Comparison of ENCODE assay signal across 13 cellular contexts in the genomic region with DNA sequence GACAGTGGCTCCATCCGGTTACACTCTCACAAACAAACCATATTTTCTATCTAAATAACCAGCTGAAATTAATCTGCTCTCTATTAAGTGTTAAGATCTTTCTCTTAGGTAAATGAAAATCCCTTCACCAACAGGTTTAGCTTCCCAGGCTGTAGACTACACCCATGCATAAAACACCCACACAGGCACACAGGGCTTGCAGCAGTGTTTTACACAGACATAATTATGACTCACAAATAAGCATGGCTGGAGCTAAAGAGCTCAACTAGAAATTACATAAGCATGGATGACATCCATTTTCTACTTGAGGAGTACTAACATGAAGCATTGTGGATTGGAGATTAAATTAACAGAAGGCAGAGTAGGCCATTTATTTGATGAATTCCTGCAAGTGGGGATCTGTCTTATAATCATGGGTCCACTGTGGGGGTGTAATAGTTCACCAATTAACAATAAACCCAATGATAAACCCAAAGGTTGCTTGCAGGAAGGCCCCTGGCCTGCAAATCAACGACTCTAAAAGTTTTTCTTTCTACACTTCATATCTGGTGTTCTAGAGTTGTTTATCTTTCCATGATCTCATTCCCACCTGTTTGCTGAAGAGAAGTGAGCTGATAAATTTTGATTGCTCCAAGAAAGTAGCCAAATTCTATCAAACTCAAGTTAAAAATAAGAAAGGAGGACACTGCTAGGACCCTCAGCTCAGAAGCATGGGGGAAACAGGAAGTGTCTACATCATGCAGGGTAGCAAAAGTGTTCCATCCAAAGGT. TPM values are rescaled to one million over a fixed set of nuclear protein-coding genes. Genes with fewer than 3 reads are reported as not detected.
DNase-seq lines count a peak whose midpoint lies in the region; ATAC-seq lines count a peak whose summit lies in the region.
"Had no signal": no experiment of that assay in that cellular context is flagged by ENCODE, and none has a peak within 500 bp of the region (broad histone marks: within the 10 kb centered on the region; RNA-seq: fewer than 3 reads in every experiment).

No MANE protein-coding gene starts in this region.

- peaks cover 22 to 70% (median 48%) of the 10 kb centered on the region in 4 donors for H3K4me1 Mint-ChIP-seq in CD4-positive, CD25-positive, alpha-beta regulatory T cell
- peaks cover 56% of the 10 kb centered on the region for H3K4me1 Mint-ChIP-seq in activated naive CD8-positive, alpha-beta T cell treated with anti-CD3 and anti-CD28 coated beads for 36 hours

- H3K9me3 Mint-ChIP-seq in CD4-positive, CD25-positive, alpha-beta regulatory T cell, result peaks cover 0 to 4% (median 0%) of the 10 kb centered on the region in 7 donors
- peaks cover 5% of the 10 kb centered on the region for H3K9me3 Mint-ChIP-seq in activated naive CD8-positive, alpha-beta T cell treated with anti-CD3 and anti-CD28 coated beads for 36 hours
- H3K9me3 Mint-ChIP-seq: HFFc6 had no signal

- peak in 1 of 2 donors; percentile 32 for ATAC-seq in CD4-positive, CD25-positive, alpha-beta regulatory T cell (ENCODE audit: low read depth in 2 of 2)
- ATAC-seq in left colon, result peak; percentile 73

- H3K4me3 ChIP-seq in CD4-positive, CD25-positive, alpha-beta regulatory T cell (ENCODE audit: low read depth, low read length), result peak overlapping the region; percentile 66
- H3K4me3 ChIP-seq: adrenal gland had no signal

- H3K27ac Mint-ChIP-seq in CD4-positive, CD25-positive, alpha-beta regulatory T cell, result peak overlapping the region; percentile 95 to 100 (median 97)
- peak overlapping the region; percentile 77 for H3K27ac Mint-ChIP-seq in activated naive CD8-positive, alpha-beta T cell treated with anti-CD3 and anti-CD28 coated beads for 36 hours
- H3K27ac Mint-ChIP-seq: HFFc6 had no signal

- H3K27me3 ChIP-seq in CD4-positive, CD25-positive, alpha-beta regulatory T cell (ENCODE audit: control insufficient read depth, insufficient read depth, low read length), result no peaks in the 10 kb centered on the region
- H3K27me3 ChIP-seq: adrenal gland had no signal

- peaks cover 4% of the 10 kb centered on the region for H3K27me3 Mint-ChIP-seq in CD4-positive, CD25-positive, alpha-beta regulatory T cell
- no peaks in the 10 kb centered on the region for H3K27me3 Mint-ChIP-seq in activated naive CD8-positive, alpha-beta T cell treated with anti-CD3 and anti-CD28 coated beads for 36 hours

- intact Hi-C loops in left colon (cut with DNase I, micrococcal nuclease), result no loop called here

- H3K27ac ChIP-seq in CD4-positive, CD25-positive, alpha-beta regulatory T cell (ENCODE audit: insufficient read depth, low read length, poor library complexity, severe bottlenecking), result peak overlapping the region; percentile 73
- H3K27ac ChIP-seq: adrenal gland, RWPE1 had no signal

- H3K36me3 ChIP-seq in CD4-positive, CD25-positive, alpha-beta regulatory T cell (ENCODE audit: control insufficient read depth, insufficient read depth, low read length), result no peaks in the 10 kb centered on the region
- H3K36me3 ChIP-seq: adrenal gland had no signal

- peak overlapping the region; percentile 25 to 92 (median 61) for H3K4me3 Mint-ChIP-seq in CD4-positive, CD25-positive, alpha-beta regulatory T cell
- no peak overlapping the region for H3K4me3 Mint-ChIP-seq in activated naive CD8-positive, alpha-beta T cell treated with anti-CD3 and anti-CD28 coated beads for 36 hours
- H3K4me3 Mint-ChIP-seq: HFFc6 had no signal

- peak in 1 of 3 donors; percentile 48 for DNase-seq in CD4-positive, CD25-positive, alpha-beta regulatory T cell
- DNase-seq in HCEC 1CT (peak; percentile 54), left colon (no peak), A172 (ENCODE audit: low spot score) (no peak), H4 (ENCODE audit: low spot score) (no peak), RPMI8226 (no peak), NCI-H2227 (lab: John Stamatoyannopoulos, UW; ENCODE audit: unreplicated experiment) (no peak)
- no peak for DNase-seq in activated naive CD8-positive, alpha-beta T cell treated with anti-CD3 and anti-CD28 coated beads for 36 hours
- DNase-seq: adrenal gland, HFFc6, midbrain, NCI-H345 had no signal

- peaks cover 48% of the 10 kb centered on the region for H3K4me1 ChIP-seq in CD4-positive, CD25-positive, alpha-beta regulatory T cell (ENCODE audit: control insufficient read depth, insufficient read depth, low read length, poor library complexity, severe bottlenecking)
- H3K4me1 ChIP-seq: adrenal gland had no signal

- peaks cover 18% of the 10 kb centered on the region for H3K36me3 Mint-ChIP-seq in CD4-positive, CD25-positive, alpha-beta regulatory T cell
- H3K36me3 Mint-ChIP-seq in activated naive CD8-positive, alpha-beta T cell treated with anti-CD3 and anti-CD28 coated beads for 36 hours, result peaks cover 5% of the 10 kb centered on the region

- H3K9me3 ChIP-seq in CD4-positive, CD25-positive, alpha-beta regulatory T cell (ENCODE audit: control insufficient read depth in 2 of 2, low read length in 2 of 2), result no peaks in the 10 kb centered on the region
- H3K9me3 ChIP-seq: adrenal gland had no signal

RNA-seq across cellular contexts. Expression of a gene that starts 33.8 kb away (rescaled TPM):
- 14.0 TPM for total RNA-seq in CD4-positive, CD25-positive, alpha-beta regulatory T cell
- polyA plus RNA-seq in CD4-positive, CD25-positive, alpha-beta regulatory T cell, result 1 to 10 TPM; 5.2 to 8.5 (median 7.1) TPM
- total RNA-seq in activated naive CD8-positive, alpha-beta T cell treated with anti-CD3 and anti-CD28 coated beads for 36 hours, result 10 to 100 TPM; 21.5 to 22.8 TPM
- total RNA-seq in left colon, result 1 to 10 TPM; 9.1 to 9.5 TPM
- total RNA-seq in A172 (2014; rRNA removed; shearing (Covaris generic)), result 6.5 and 8.1 TPM in 2 replicates
- total RNA-seq in H4 (2014; rRNA removed; shearing (Covaris generic)), result 5.3 and 7.9 TPM in 2 replicates
